In genomic region chr22:40444483-40444787, GRCh38 we compare ENCODE assay signal across 16 cellular contexts.
DNase-seq lines count a peak whose midpoint lies in the region; ATAC-seq and TF ChIP-seq lines count a peak whose summit lies in the region.
"Had no signal": no experiment of that assay in that cellular context is flagged by ENCODE, and none has a peak within 500 bp of the region (broad histone marks: within the 10 kb centered on the region; RNA-seq: fewer than 3 reads in every experiment).

No MANE protein-coding gene starts in this region.

- POLR2A ChIA-PET in CD4-positive, alpha-beta T cell (lab: Charles Lee) = interaction anchor here (0.6 kb wide), 1 partner anchor 193 kb away, joined by 3 read pairs; no protein-coding TSS in a partner anchor
- POLR2A ChIA-PET in WTC11 (lab: Charles Lee) = no interaction called here

- H3K4me1 Mint-ChIP-seq in activated naive CD4-positive, alpha-beta T cell treated with anti-CD3 and anti-CD28 coated beads, Interleukin-2, amount 50 U/mL, for 24 hours = peaks cover 90% of the 10 kb centered on the region
- peaks cover 69% of the 10 kb centered on the region for H3K4me1 Mint-ChIP-seq in activated naive CD4-positive, alpha-beta T cell treated with anti-CD3 and anti-CD28 coated beads for 36 hours (ENCODE audit: low read depth)
- peaks cover 82% of the 10 kb centered on the region for H3K4me1 Mint-ChIP-seq in CD4-positive, alpha-beta T cell (ENCODE audit: low read depth)
- peaks cover 9% of the 10 kb centered on the region for H3K4me1 Mint-ChIP-seq in WTC11

- H3K27me3 Mint-ChIP-seq in activated naive CD4-positive, alpha-beta T cell treated with anti-CD3 and anti-CD28 coated beads, Interleukin-2, amount 50 U/mL, for 24 hours = no peaks in the 10 kb centered on the region
- no peaks in the 10 kb centered on the region for H3K27me3 Mint-ChIP-seq in activated naive CD4-positive, alpha-beta T cell treated with anti-CD3 and anti-CD28 coated beads for 36 hours (ENCODE audit: low read depth)
- H3K27me3 Mint-ChIP-seq in CD4-positive, alpha-beta T cell = no peaks in the 10 kb centered on the region
- no peaks in the 10 kb centered on the region for H3K27me3 Mint-ChIP-seq in WTC11 (ENCODE audit: low read depth)

- peak overlapping the region; percentile 8 to 26 for H3K4me3 ChIP-seq in neutrophil (ENCODE audit: low read depth in 1 of 2, low read length in 1 of 2)
- H3K4me3 ChIP-seq: BLaER1 treated with 17β-estradiol and CSF1 and Interleukin-3, amounts not matched to agents 10 nM and 100 nM; K562 had no signal

- intact Hi-C loops in activated naive CD4-positive, alpha-beta T cell treated with anti-CD3 and anti-CD28 coated beads for 36 hours (cut with micrococcal nuclease) = no loop called here
- intact Hi-C loops in CD4-positive, alpha-beta T cell (cut with DNase I, micrococcal nuclease) = no loop called here
- intact Hi-C loops in left colon (cut with DNase I, micrococcal nuclease) = no loop called here

- no peaks in the 10 kb centered on the region for H3K27me3 ChIP-seq in CD4-positive, alpha-beta T cell (ENCODE audit: control insufficient read depth, insufficient read depth, low read length)
- no peaks in the 10 kb centered on the region for H3K27me3 ChIP-seq in neutrophil
- H3K27me3 ChIP-seq: BLaER1 treated with 17β-estradiol and CSF1 and Interleukin-3, amounts not matched to agents 10 nM and 100 nM had no signal

- no peak overlapping the region for H3K27ac ChIP-seq in CD4-positive, alpha-beta T cell (ENCODE audit: low read depth, low read length)
- peak overlapping the region; percentile 83 for H3K27ac ChIP-seq in neutrophil
- H3K27ac ChIP-seq: BLaER1 treated with 17β-estradiol and CSF1 and Interleukin-3, amounts not matched to agents 10 nM and 100 nM had no signal

- peaks cover 28% of the 10 kb centered on the region for H3K36me3 ChIP-seq in neutrophil

- TF ChIP-seq CTCF in CD4-positive, alpha-beta T cell (IDR thresholded peaks at IDR 0.05) = no peak
- no peak for TF ChIP-seq CTCF in WTC11 (IDR thresholded peaks at IDR 0.05)
- no peak for TF ChIP-seq CTCF in neutrophil (IDR thresholded peaks at IDR 0.05)

- H3K9me3 ChIP-seq in CD4-positive, alpha-beta T cell (ENCODE audit: control insufficient read depth, low read length) = no peaks in the 10 kb centered on the region
- H3K9me3 ChIP-seq in neutrophil = no peaks in the 10 kb centered on the region

- no peak for DNase-seq in activated naive CD4-positive, alpha-beta T cell treated with anti-CD3 and anti-CD28 coated beads for 36 hours
- no peak for DNase-seq in CD4-positive, alpha-beta T cell
- DNase-seq in WTC11 (ENCODE audit: low spot score) = no peak
- DNase-seq in COLO668 (lab: John Stamatoyannopoulos, UW; ENCODE audit: unreplicated experiment) = no peak
- DNase-seq in germinal center (ENCODE audit: low spot score) = no peak
- no peak for DNase-seq in left colon
- DNase-seq: EL, HCEC 1CT, NCI-H1436 treated with DMSO at 0.1 percent for 48 hours, NCI-H2081, NCI-H510A, NCI-H774 had no signal

- no peaks in the 10 kb centered on the region for H3K9me3 Mint-ChIP-seq in activated naive CD4-positive, alpha-beta T cell treated with anti-CD3 and anti-CD28 coated beads, Interleukin-2, amount 50 U/mL, for 24 hours
- H3K9me3 Mint-ChIP-seq in activated naive CD4-positive, alpha-beta T cell treated with anti-CD3 and anti-CD28 coated beads for 36 hours = peaks cover 3% of the 10 kb centered on the region
- no peaks in the 10 kb centered on the region for H3K9me3 Mint-ChIP-seq in CD4-positive, alpha-beta T cell
- peaks cover 14% of the 10 kb centered on the region; the same call in 1 of the 2 replicates for H3K9me3 Mint-ChIP-seq in WTC11

- peak overlapping the region; percentile 92 for H3K27ac Mint-ChIP-seq in activated naive CD4-positive, alpha-beta T cell treated with anti-CD3 and anti-CD28 coated beads, Interleukin-2, amount 50 U/mL, for 24 hours
- no peak overlapping the region for H3K27ac Mint-ChIP-seq in activated naive CD4-positive, alpha-beta T cell treated with anti-CD3 and anti-CD28 coated beads for 36 hours
- H3K27ac Mint-ChIP-seq in CD4-positive, alpha-beta T cell = peak overlapping the region; percentile 78
- no peak overlapping the region for H3K27ac Mint-ChIP-seq in WTC11

- no peak overlapping the region for H3K4me3 Mint-ChIP-seq in activated naive CD4-positive, alpha-beta T cell treated with anti-CD3 and anti-CD28 coated beads, Interleukin-2, amount 50 U/mL, for 24 hours
- H3K4me3 Mint-ChIP-seq in activated naive CD4-positive, alpha-beta T cell treated with anti-CD3 and anti-CD28 coated beads for 36 hours = no peak overlapping the region
- no peak overlapping the region for H3K4me3 Mint-ChIP-seq in CD4-positive, alpha-beta T cell
- no peak overlapping the region for H3K4me3 Mint-ChIP-seq in WTC11

- no peak for ATAC-seq in CD4-positive, alpha-beta T cell (ENCODE audit: poor library complexity)
- ATAC-seq in WTC11 (no peak), left colon (no peak)
- ATAC-seq: K562 had no signal

- CTCF ChIA-PET in activated naive CD4-positive, alpha-beta T cell treated with anti-CD3 and anti-CD28 coated beads for 36 hours (lab: Charles Lee) = interaction anchor here (0.6 kb wide), 2 partner anchors 18 to 44 kb away, joined by 3 to 4 read pairs; no protein-coding TSS in a partner anchor
- CTCF ChIA-PET in CD4-positive, alpha-beta T cell (lab: Charles Lee) = no interaction called here
- CTCF ChIA-PET in WTC11 (lab: Charles Lee) = interaction anchor here (5.7 kb wide), 1 partner anchor 8 kb away, joined by 31 read pairs; no protein-coding TSS in a partner anchor

- peaks cover 95 to 98% of the 10 kb centered on the region in 2 experiments for H3K4me1 ChIP-seq in neutrophil (ENCODE audit: control insufficient read depth in 1 of 2, insufficient read depth in 1 of 2, low read depth in 1 of 2, low read length in 1 of 2)

- peaks cover 12% of the 10 kb centered on the region for H3K36me3 Mint-ChIP-seq in activated naive CD4-positive, alpha-beta T cell treated with anti-CD3 and anti-CD28 coated beads, Interleukin-2, amount 50 U/mL, for 24 hours
- H3K36me3 Mint-ChIP-seq in activated naive CD4-positive, alpha-beta T cell treated with anti-CD3 and anti-CD28 coated beads for 36 hours (ENCODE audit: low read depth) = peaks cover 9% of the 10 kb centered on the region
- peaks cover 73% of the 10 kb centered on the region for H3K36me3 Mint-ChIP-seq in CD4-positive, alpha-beta T cell (ENCODE audit: low read depth)
- H3K36me3 Mint-ChIP-seq in WTC11 = no peaks in the 10 kb centered on the region; the same call in 1 of the 2 replicates

TF ChIP-seq in WTC11, 78 proteins besides CTCF, POLR2A, EP300 and RAD21:
- peak; percentile 82; the same call in 1 of the 2 replicates for TF ChIP-seq ZNF317 (CRISPR knock-in tag; IDR thresholded peaks at IDR 0.05; ENCODE audit: borderline replicate concordance, low read depth)
- TF ChIP-seq FOXK1 (CRISPR knock-in tag; IDR thresholded peaks at IDR 0.05) = no peak

Comparison
In these comparisons a context has a peak if more than half of its experiments do, and no peak if none do; other contexts are left out.
1. H3K27ac Mint-ChIP-seq: peak in activated naive CD4-positive, alpha-beta T cell treated with anti-CD3 and anti-CD28 coated beads, Interleukin-2, amount 50 U/mL, for 24 hours (single experiment) and CD4-positive, alpha-beta T cell (single experiment); none in activated naive CD4-positive, alpha-beta T cell treated with anti-CD3 and anti-CD28 coated beads for 36 hours (single experiment) and WTC11 (single experiment).